20 cellular contexts compared by ENCODE assay signal in genomic region chr1:203516906-203517305, GRCh38. TPM values are rescaled to one million over a fixed set of nuclear protein-coding genes. Genes with fewer than 3 reads are reported as not detected.
"Had no signal": no experiment of that assay in that cellular context is flagged by ENCODE, and none has a peak within 500 bp of the region (broad histone marks: within the 10 kb centered on the region; RNA-seq: fewer than 3 reads in every experiment).

No MANE protein-coding gene starts in this region.

- H3K27me3 ChIP-seq: hepatocyte, pancreas, stomach, upper lobe of left lung, vagina had no signal

- H3K36me3 ChIP-seq: pancreas, stomach, upper lobe of left lung, vagina had no signal

- DNase-seq: effector memory CD8-positive, alpha-beta T cell; erythroblast; left colon; mammary epithelial cell; occipital lobe; pancreas; right cardiac atrium; small intestine; stimulated activated CD4-positive, alpha-beta T cell treated with anti-CD3 and anti-CD28 coated beads, Interleukin-12 subunit alpha, Interleukin-12 subunit beta, amount 100 ng/mL, for 4 hours; stimulated activated naive CD4-positive, alpha-beta T cell; stomach; substantia nigra; upper lobe of left lung had no signal

- H3K9me3 ChIP-seq: pancreas, stomach, upper lobe of left lung, vagina had no signal

- ATAC-seq: effector memory CD8-positive, alpha-beta T cell; left colon; natural killer cell treated with Interleukin-12 subunit alpha and Interleukin-12 subunit beta and Interleukin-15 and Interleukin-18, amount 100 ng/mL, for 72 hours; pancreas; right cardiac atrium had no signal

- H3K4me3 ChIP-seq: hepatocyte, pancreas, stomach, upper lobe of left lung, vagina had no signal

- H3K27ac ChIP-seq: pancreas, stomach, upper lobe of left lung, vagina had no signal

RNA-seq across cellular contexts. Expression of gene OPTC, which starts 23.0 kb away (rescaled TPM):
- total RNA-seq: hepatocyte; kidney epithelial cell; left colon; liver; mammary epithelial cell; mesenteric fat pad; natural killer cell treated with Interleukin-12 subunit alpha and Interleukin-12 subunit beta and Interleukin-15 and Interleukin-18, amount 100 ng/mL, for 72 hours; occipital lobe; pancreas; progenitor cell of endocrine pancreas; right cardiac atrium; stomach; upper lobe of left lung; vagina had no signal

RNA-seq across cellular contexts. Expression of gene PRELP, which starts 41.3 kb away (rescaled TPM):
- total RNA-seq: natural killer cell treated with Interleukin-12 subunit alpha and Interleukin-12 subunit beta and Interleukin-15 and Interleukin-18, amount 100 ng/mL, for 72 hours had no signal
